In genomic region chr6:154614641-154615040, GRCh38 we compare ENCODE assay signal across 1 cellular context.
TF ChIP-seq lines count a peak whose summit lies in the region.

No MANE protein-coding gene starts in this region.

TF ChIP-seq in K562, 482 proteins besides CTCF, POLR2A, EP300 and RAD21 (continued from another document):
- TF ChIP-seq ZNF395 (CRISPR knock-in tag; IDR thresholded peaks at IDR 0.05) (no peak), CGGBP1 (CRISPR knock-in tag; IDR thresholded peaks at IDR 0.05) (no peak), ZC3H8 (IDR thresholded peaks at IDR 0.05) (no peak), FOXP4 (CRISPR knock-in tag; IDR thresholded peaks at IDR 0.05; ENCODE audit: borderline replicate concordance) (no peak), TEAD4 (IDR thresholded peaks at IDR 0.05; ENCODE audit: low read length) (no peak), TEAD4 (CRISPR knock-in tag; IDR thresholded peaks at IDR 0.05; ENCODE audit: borderline replicate concordance) (no peak), FOXA3 (CRISPR knock-in tag; conservative IDR thresholded peaks at IDR 0.05 in 1 of 2, IDR thresholded peaks at IDR 0.05 in 1 of 2) (no peak)
TF ChIP-seq in K562: peak in this region for 0.
